ENCODE assay signal across 10 cellular contexts in genomic region chr22:17119481-17120202, GRCh38. TPM values are rescaled to one million over a fixed set of nuclear protein-coding genes. Genes with fewer than 3 reads are reported as not detected.
DNase-seq lines count a peak whose midpoint lies in the region; TF ChIP-seq lines count a peak whose summit lies in the region.
"Had no signal": no experiment of that assay in that cellular context is flagged by ENCODE, and none has a peak within 500 bp of the region (broad histone marks: within the 10 kb centered on the region; RNA-seq: fewer than 3 reads in every experiment).

No MANE protein-coding gene starts in this region.

- H3K27me3 ChIP-seq in DOHH2 (ENCODE audit: control insufficient read depth, low read length) (no peaks in the 10 kb centered on the region), esophagus squamous epithelium (peaks cover 0 to 69% (median 7%) of the 10 kb centered on the region in 4 donors)

- H3K79me2 ChIP-seq in DOHH2 (ENCODE audit: control insufficient read depth, low read length), result no peaks in the 10 kb centered on the region

- H3K9me3 ChIP-seq in DOHH2 (ENCODE audit: control insufficient read depth, insufficient read depth, low read length), result no peaks in the 10 kb centered on the region
- H3K9me3 ChIP-seq in esophagus squamous epithelium, result no peaks in the 10 kb centered on the region

- TF ChIP-seq POLR2A in esophagus squamous epithelium (IDR thresholded peaks at IDR 0.05), result no peak

- TF ChIP-seq CTCF in DOHH2 (IDR thresholded peaks at IDR 0.05; ENCODE audit: low read depth, low read length, poor library complexity, severe bottlenecking) (peak; percentile 64), nephron (IDR thresholded peaks at IDR 0.05; ENCODE audit: unreplicated experiment in 3 of 3) (no peak), esophagus squamous epithelium (IDR thresholded peaks at IDR 0.05) (peak in 2 of 6 experiments; percentile 12 to 42)

- H3K4me1 Mint-ChIP-seq in nephron, result peaks cover 12% of the 10 kb centered on the region

- H3K36me3 Mint-ChIP-seq in nephron (ENCODE audit: low read depth), result no peaks in the 10 kb centered on the region

- no peaks in the 10 kb centered on the region for H4K20me1 ChIP-seq in DOHH2 (ENCODE audit: control insufficient read depth, insufficient read depth, low read depth, low read length)

- WGBS in esophagus squamous epithelium, 2 donors, result no CpG with 5 or more reads among the region's 63 CpGs

- H3K36me3 ChIP-seq in DOHH2 (ENCODE audit: control insufficient read depth, low read length) (no peaks in the 10 kb centered on the region), esophagus squamous epithelium (no peaks in the 10 kb centered on the region)

- peaks cover 52% of the 10 kb centered on the region for H3K4me1 ChIP-seq in DOHH2 (ENCODE audit: control insufficient read depth, low read length)
- H3K4me1 ChIP-seq in esophagus squamous epithelium, result peaks cover 5 to 44% (median 22%) of the 10 kb centered on the region in 3 donors

- peaks cover 28% of the 10 kb centered on the region for H3K27me3 Mint-ChIP-seq in nephron (ENCODE audit: low read depth)

- intact Hi-C loops in esophagus squamous epithelium (cut with DNase I), result no loop called here

- H3K9me3 Mint-ChIP-seq in nephron, result no peaks in the 10 kb centered on the region

- H3K4me3 Mint-ChIP-seq in nephron, result peak overlapping the region; percentile 69 to 78 (median 74)

- no peak overlapping the region for H3K4me3 ChIP-seq in DOHH2 (ENCODE audit: low read length)
- H3K4me3 ChIP-seq in esophagus squamous epithelium, result no peak overlapping the region

- peak overlapping the region; percentile 72; the same call in 1 of the 2 replicates for H3K4me2 ChIP-seq in DOHH2 (ENCODE audit: low read length)

- H3K9me2 ChIP-seq in DOHH2 (replicated peaks; ENCODE audit: control insufficient read depth, low read length), result no peaks in the 10 kb centered on the region

- DNase-seq in HuH-7.5 (ENCODE audit: low spot score) (peak; percentile 54), dermis blood vessel endothelial cell (peak; percentile 33), esophagus squamous epithelium (lab: John Stamatoyannopoulos, UW) (no peak), LoVo (ENCODE audit: low spot score) (no peak), hippocampal formation (lab: John Stamatoyannopoulos, UW) (no peak)
- no peak for DNase-seq in effector CD8-positive, alpha-beta T cell (lab: John Stamatoyannopoulos, UW)
- DNase-seq: NCI-H774 had no signal

- H3K27ac Mint-ChIP-seq in nephron, result no peak overlapping the region

- peaks cover 13% of the 10 kb centered on the region for H3F3A ChIP-seq in DOHH2 (ENCODE audit: control insufficient read depth, insufficient read depth)

- no peak overlapping the region for H3K27ac ChIP-seq in DOHH2 (ENCODE audit: low read depth, low read length)
- H3K27ac ChIP-seq in esophagus squamous epithelium, result no peak overlapping the region
- H3K27ac ChIP-seq: skin epidermis had no signal

RNA-seq across cellular contexts. Expression of gene TMEM121B, which starts 1.5 kb away (rescaled TPM):
- total RNA-seq in dermis blood vessel endothelial cell (0.05 and 0.17 TPM in 2 replicates), esophagus squamous epithelium (under 1 TPM; 0.12 to 0.57 (median 0.20) TPM)

RNA-seq across cellular contexts. Expression of gene IL17RA, which starts 34.8 kb away (rescaled TPM):
- total RNA-seq in dermis blood vessel endothelial cell (6.1 TPM in 2 replicates), esophagus squamous epithelium (10 to 100 TPM in 1 of 4 donors, 1 to 10 TPM in 3; 8.6 to 14.7 (median 9.1) TPM)

RNA-seq across cellular contexts. Expression of gene HDHD5, which starts 39.4 kb away (rescaled TPM):
- total RNA-seq in dermis blood vessel endothelial cell (39.2 and 40.2 TPM in 2 replicates), esophagus squamous epithelium (10 to 100 TPM; 23.2 to 40.4 (median 36.2) TPM)

Comparison
In these comparisons a context has a peak if more than half of its experiments do, and no peak if none do; other contexts are left out.
1. DNase-seq: peak in HuH-7.5 (single experiment) and dermis blood vessel endothelial cell (single experiment); none in esophagus squamous epithelium (single experiment), effector CD8-positive, alpha-beta T cell (single experiment), LoVo (single experiment) and hippocampal formation (0 of 2).